12 cellular contexts compared by ENCODE assay signal in the genomic region with DNA sequence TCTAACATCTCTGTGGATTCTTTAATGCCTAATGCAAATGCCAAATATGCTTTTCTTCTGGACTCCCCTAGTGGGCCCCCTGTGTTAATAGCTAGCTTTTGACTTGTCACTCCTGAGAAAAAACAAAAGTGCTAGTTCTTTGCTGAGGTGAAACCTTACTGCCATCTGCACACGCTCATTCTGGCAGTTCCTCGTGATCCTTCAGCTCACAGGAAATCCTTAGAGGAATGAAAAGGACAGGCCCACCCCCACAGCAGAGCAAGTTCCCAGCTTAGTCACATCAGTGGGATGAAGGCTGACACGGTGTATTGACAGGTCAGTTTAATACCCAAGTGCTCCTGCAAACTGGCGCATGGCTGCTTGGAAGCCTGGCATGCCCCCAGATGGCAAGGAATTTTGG.
DNase-seq lines count a peak whose midpoint lies in the region; ATAC-seq and FAIRE-seq lines count a peak whose summit lies in the region.
"Had no signal": no experiment of that assay in that cellular context is flagged by ENCODE, and none has a peak within 500 bp of the region (broad histone marks: within the 10 kb centered on the region; RNA-seq: fewer than 3 reads in every experiment).

No MANE protein-coding gene starts in this region.

- FAIRE-seq in frontal cortex (lab: Jason Lieb, UNC): no peak

- DNase-seq in caudate nucleus (lab: John Stamatoyannopoulos, UW): peak in 30 of 61 donors; percentile 17 to 79 (median 40)
- DNase-seq in putamen (ENCODE audit: low spot score): peak; percentile 75
- no peak for DNase-seq in T1000 (lab: John Stamatoyannopoulos, UW)
- no peak for DNase-seq in GM03348 (ENCODE audit: low spot score)
- no peak for DNase-seq in frontal cortex (ENCODE audit: low spot score in 2 of 2)
- DNase-seq: DMS153, NCI-H510A, SW 1271 had no signal

- ATAC-seq in GM18868 (IDR thresholded peaks at IDR 0.05; ENCODE audit: unreplicated experiment) (peak; percentile 81), HG03342 (IDR thresholded peaks at IDR 0.05; ENCODE audit: unreplicated experiment) (peak; percentile 45), HG03460 (IDR thresholded peaks at IDR 0.05; ENCODE audit: unreplicated experiment) (no peak)

- H3K27ac ChIP-seq in caudate nucleus (ENCODE audit: low read depth, low read length): peak overlapping the region; percentile 77
- H3K27ac ChIP-seq: psoas muscle had no signal
